23 cellular contexts compared by ENCODE assay signal in the genomic region with DNA sequence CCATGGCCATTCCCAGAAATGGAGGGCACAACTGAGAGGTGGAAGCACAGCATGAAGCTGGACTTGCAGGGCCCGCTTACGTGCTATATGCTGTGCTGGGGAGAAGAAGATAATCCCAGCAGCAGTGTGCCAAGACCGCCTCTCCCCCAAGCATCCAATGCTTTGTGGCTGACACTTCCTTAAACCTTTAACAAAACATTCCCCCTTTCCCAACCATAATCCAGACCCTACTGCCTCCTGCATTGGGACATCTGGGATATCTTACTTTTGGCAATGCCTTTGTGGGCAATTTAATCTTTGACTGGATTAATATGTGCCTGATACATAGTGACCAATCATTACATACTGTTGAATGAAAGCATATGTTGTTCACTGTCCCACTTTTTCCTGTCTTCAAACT.
"Had no signal": no experiment of that assay in that cellular context is flagged by ENCODE, and none has a peak within 500 bp of the region (broad histone marks: within the 10 kb centered on the region; RNA-seq: fewer than 3 reads in every experiment).

No MANE protein-coding gene starts in this region.

- H3K27me3 ChIP-seq: foreskin keratinocyte, gastroesophageal sphincter, heart left ventricle, hepatocyte, right lobe of liver, suprapubic skin, transverse colon had no signal

- ATAC-seq: foreskin keratinocyte; gastroesophageal sphincter; heart left ventricle; left lobe of liver; naive thymus-derived CD4-positive, alpha-beta T cell; right lobe of liver; stimulated activated naive CD8-positive, alpha-beta T cell treated with anti-CD3 and anti-CD28 coated beads, Interleukin-15, amount 100 ng/mL, for 72 hours had no signal

- DNase-seq: dorsolateral prefrontal cortex; effector CD4-positive, alpha-beta T cell; foreskin keratinocyte; heart left ventricle; kidney; mesendoderm; midbrain; naive thymus-derived CD4-positive, alpha-beta T cell; right lobe of liver; small intestine; stimulated activated CD4-positive, alpha-beta T cell treated with anti-CD3 and anti-CD28 coated beads, Interleukin-12 subunit alpha, Interleukin-12 subunit beta, amount 100 ng/mL, for 4 hours; stimulated activated CD4-positive, alpha-beta T cell treated with anti-CD3 and anti-CD28 coated beads, Interleukin-1b, Interleukin-23, amount 100 ng/mL, for 48 hours; stimulated activated CD4-positive, alpha-beta T cell treated with anti-CD3 and anti-CD28 coated beads, Interleukin-4, amount 100 ng/mL, for 1 hour; stimulated activated CD8-positive, alpha-beta memory T cell treated with anti-CD3 and anti-CD28 coated beads, Interleukin-4, amount 100 ng/mL, for 48 hours; stimulated activated naive CD4-positive, alpha-beta T cell; stimulated activated naive CD8-positive, alpha-beta T cell treated with anti-CD3 and anti-CD28 coated beads, Interleukin-15, amount 100 ng/mL, for 72 hours; transverse colon had no signal

- H3K9me3 ChIP-seq: gastroesophageal sphincter, heart left ventricle, right lobe of liver, suprapubic skin, transverse colon had no signal

- H3K27me3 Mint-ChIP-seq: progenitor cell of endocrine pancreas had no signal

- H3K4me3 ChIP-seq: dorsolateral prefrontal cortex, gastroesophageal sphincter, heart left ventricle, hepatocyte, right lobe of liver, suprapubic skin, transverse colon had no signal

- H3K9me3 Mint-ChIP-seq: naive thymus-derived CD4-positive, alpha-beta T cell; stimulated activated naive CD8-positive, alpha-beta T cell treated with anti-CD3 and anti-CD28 coated beads, Interleukin-15, amount 100 ng/mL, for 72 hours had no signal

- H3K27ac ChIP-seq: dorsolateral prefrontal cortex, foreskin keratinocyte, gastroesophageal sphincter, heart left ventricle, parathyroid adenoma, right lobe of liver, suprapubic skin had no signal

- H3K9ac ChIP-seq: parathyroid adenoma had no signal

- H2AFZ ChIP-seq: hepatocyte, parathyroid adenoma had no signal

- H3K36me3 ChIP-seq: gastroesophageal sphincter, right lobe of liver, suprapubic skin, transverse colon had no signal

- H3K4me3 Mint-ChIP-seq: stimulated activated naive CD8-positive, alpha-beta T cell treated with anti-CD3 and anti-CD28 coated beads, Interleukin-15, amount 100 ng/mL, for 72 hours had no signal

- H3K27ac Mint-ChIP-seq: naive thymus-derived CD4-positive, alpha-beta T cell; progenitor cell of endocrine pancreas; stimulated activated naive CD8-positive, alpha-beta T cell treated with anti-CD3 and anti-CD28 coated beads, Interleukin-15, amount 100 ng/mL, for 72 hours had no signal

- H3K4me1 ChIP-seq: parathyroid adenoma, right lobe of liver, suprapubic skin had no signal
